10 cellular contexts compared by ENCODE assay signal in genomic region chr6:54896302-54896701, GRCh38. TPM values are rescaled to one million over a fixed set of nuclear protein-coding genes. Genes with fewer than 3 reads are reported as not detected.
"Had no signal": no experiment of that assay in that cellular context is flagged by ENCODE, and none has a peak within 500 bp of the region (broad histone marks: within the 10 kb centered on the region; RNA-seq: fewer than 3 reads in every experiment).

No MANE protein-coding gene starts in this region.

- H3K4me1 ChIP-seq: HAP-1 had no signal

- H3K27ac ChIP-seq: GM23248, HL-60 had no signal

- ATAC-seq: HCT116, HepG2 had no signal

- H3K4me3 ChIP-seq: GM23248, HAP-1 had no signal

- H3K9me3 Mint-ChIP-seq: HFFc6 had no signal

- DNase-seq: GM23248, GOT3, H7, HFFc6 had no signal

- H3K9ac ChIP-seq: GM23248 had no signal

- H3K36me3 ChIP-seq: HAP-1 had no signal

- H3K27ac Mint-ChIP-seq: HFFc6 had no signal

- H3K9me3 ChIP-seq: HAP-1 had no signal

- H2AFZ ChIP-seq: GM23248 had no signal

- FAIRE-seq: HepG2 had no signal

- H3K4me3 Mint-ChIP-seq: HFFc6 had no signal

RNA-seq across cellular contexts. Expression of gene FAM83B, which starts 49.7 kb away (rescaled TPM):
- total RNA-seq: GM23248, H4, HepG2, HFFc6, HT1080 had no signal
- polyA plus RNA-seq: GM23248, HepG2 had no signal
